In genomic region chr17:45162022-45162687, GRCh38 we compare ENCODE assay signal across 8 cellular contexts. TPM values are rescaled to one million over a fixed set of nuclear protein-coding genes. Genes with fewer than 3 reads are reported as not detected.
DNase-seq lines count a peak whose midpoint lies in the region; TF ChIP-seq lines count a peak whose summit lies in the region.

No MANE protein-coding gene starts in this region.

- H3K9me2 ChIP-seq in Loucy (replicated peaks; ENCODE audit: low read depth, low read length): no peaks in the 10 kb centered on the region

- no peaks in the 10 kb centered on the region for H3K27me3 ChIP-seq in AG04450 (ENCODE audit: control insufficient read depth, insufficient read depth, low read length)
- peaks cover 4% of the 10 kb centered on the region for H3K27me3 ChIP-seq in Loucy (ENCODE audit: insufficient read depth, low read length, poor library complexity, severe bottlenecking)
- no peaks in the 10 kb centered on the region for H3K27me3 ChIP-seq in dorsolateral prefrontal cortex
- H3K27me3 ChIP-seq in muscle layer of colon (ENCODE audit: control insufficient read depth in 1 of 2, insufficient read depth in 2 of 2, low read length in 2 of 2): no peaks in the 10 kb centered on the region

- peak overlapping the region; percentile 30; the same call in 1 of the 2 replicates for H2AFZ ChIP-seq in Loucy (ENCODE audit: low read length)

- H3K9me3 ChIP-seq in AG04450 (ENCODE audit: control insufficient read depth, insufficient read depth, low read length): peaks cover 5% of the 10 kb centered on the region; the same call in 1 of the 2 replicates
- no peaks in the 10 kb centered on the region for H3K9me3 ChIP-seq in Loucy (ENCODE audit: insufficient read depth, low read depth, low read length)
- H3K9me3 ChIP-seq in muscle layer of colon (ENCODE audit: low read length): no peaks in the 10 kb centered on the region

- intact Hi-C loops in dorsolateral prefrontal cortex (cut with DNase I): loop anchor here (5.0 to 10.0 kb wide), 2 partner anchors 35 to 153 kb away; partner anchors contain the start of gene MAP3K14 (in 1 of the 2)

- DNase-seq in AG04450 (ENCODE audit: low read depth, low spot score): no peak
- DNase-seq in dorsolateral prefrontal cortex: no peak
- no peak for DNase-seq in GF-D8 (lab: John Stamatoyannopoulos, UW)
- no peak for DNase-seq in A172 (ENCODE audit: low spot score)
- no peak for DNase-seq in KG1 (lab: John Stamatoyannopoulos, UW)
- no peak for DNase-seq in central memory CD4-positive, alpha-beta T cell

- H4K20me1 ChIP-seq in Loucy (ENCODE audit: insufficient read depth, low read length, poor library complexity, severe bottlenecking): peaks cover 4% of the 10 kb centered on the region

- peaks cover 35% of the 10 kb centered on the region for H3K79me2 ChIP-seq in Loucy (ENCODE audit: insufficient read depth, low read length)

- H3K4me3 ChIP-seq in AG04450 (ENCODE audit: low read depth, low read length) (peak overlapping the region; percentile 59), Loucy (ENCODE audit: low read length, poor library complexity, severe bottlenecking) (peak overlapping the region; percentile 77), dorsolateral prefrontal cortex (peak overlapping the region; percentile 36 to 100 (median 93)), muscle layer of colon (ENCODE audit: low read depth in 1 of 2, low read length in 2 of 2) (peak overlapping the region in 1 of 2 donors; percentile 56)

- H3K4me1 ChIP-seq in Loucy (ENCODE audit: insufficient read depth, low read length, poor library complexity, severe bottlenecking) (peaks cover 34% of the 10 kb centered on the region), muscle layer of colon (ENCODE audit: insufficient read depth, low read length) (peaks cover 34% of the 10 kb centered on the region)

- CTCF ChIA-PET in AG04450 (lab: Charles Lee): interaction anchor here (3.7 to 4.5 kb wide), 3 partner anchors 11 to 35 kb away, joined by 31 to 51 read pairs (median 37); partner anchors contain the start of genes ACBD4 and HEXIM1

- H3K4me2 ChIP-seq in Loucy (ENCODE audit: low read depth, low read length, poor library complexity, severe bottlenecking): peak overlapping the region; percentile 89

- POLR2A ChIA-PET in AG04450 (lab: Yijun Ruan, JAX): interaction anchor here (0.9 to 5.6 kb wide), 9 partner anchors 10 to 210 kb away, joined by 5 to 399 read pairs (median 15); partner anchors contain the start of genes ACBD4, HEXIM1, NMT1 and PLCD3

- H3K27ac ChIP-seq in AG04450 (ENCODE audit: low read depth, low read length) (no peak overlapping the region), dorsolateral prefrontal cortex (peak overlapping the region; percentile 33 to 100 (median 100)), muscle layer of colon (ENCODE audit: low read depth, low read length) (peak overlapping the region; percentile 13)

- H3K36me3 ChIP-seq in Loucy (ENCODE audit: insufficient read depth, low read length) (no peaks in the 10 kb centered on the region), muscle layer of colon (ENCODE audit: insufficient read depth, low read length) (no peaks in the 10 kb centered on the region)

- H3F3A ChIP-seq in Loucy (ENCODE audit: low read depth): no peaks in the 10 kb centered on the region

- H3K9ac ChIP-seq in Loucy (ENCODE audit: low read depth, low read length, poor library complexity, severe bottlenecking): peak overlapping the region; percentile 82
- H3K9ac ChIP-seq in muscle layer of colon (ENCODE audit: low read length): peak overlapping the region; percentile 3

- TF ChIP-seq CTCF in AG04450 (IDR thresholded peaks at IDR 0.05; ENCODE audit: low read depth, low read length) (no peak), Loucy (conservative IDR thresholded peaks at IDR 0.05; ENCODE audit: low read length) (no peak), dorsolateral prefrontal cortex (IDR thresholded peaks at IDR 0.05 in 54 of 56, conservative IDR thresholded peaks at IDR 0.05 in 2 of 56; ENCODE audit: low read depth in 1 of 56, partially characterized antibody in 56 of 56) (peak in 1 of 56 donors; percentile 3)

RNA-seq across cellular contexts. Expression of gene HEXIM2, which starts 0.5 kb away (rescaled TPM):
- 4.2 and 4.5 TPM in 2 replicates for polyA plus RNA-seq in AG04450 (2011; rRNA removed)
- polyA minus RNA-seq in AG04450 (2011; rRNA and poly(A)+ RNA removed): 3.2 and 5.0 TPM in 2 replicates
- 10 to 100 TPM in 73 of 120 experiments, 1 to 10 TPM in 47; 5.1 to 16.7 (median 10.8) TPM for total RNA-seq in dorsolateral prefrontal cortex
- 10.1 and 19.9 TPM in 2 replicates for total RNA-seq in A172 (2014; rRNA removed; shearing (Covaris generic))

RNA-seq across cellular contexts. Expression of gene HEXIM1, which starts 13.9 kb away (rescaled TPM):
- 12.4 and 13.2 TPM in 2 replicates for polyA plus RNA-seq in AG04450 (2011; rRNA removed)
- polyA minus RNA-seq in AG04450 (2011; rRNA and poly(A)+ RNA removed): 10.0 and 11.4 TPM in 2 replicates
- total RNA-seq in dorsolateral prefrontal cortex: 10 to 100 TPM; 21.0 to 74.9 (median 50.4) TPM
- total RNA-seq in A172 (2014; rRNA removed; shearing (Covaris generic)): 8.4 and 8.6 TPM in 2 replicates

RNA-seq across cellular contexts. Expression of gene ACBD4, which starts 26.7 kb away (rescaled TPM):
- polyA plus RNA-seq in AG04450 (2011; rRNA removed): 4.0 and 4.7 TPM in 2 replicates
- polyA minus RNA-seq in AG04450 (2011; rRNA and poly(A)+ RNA removed): 2.6 TPM in 2 replicates
- 10 to 100 TPM; 15.7 to 37.1 (median 23.9) TPM for total RNA-seq in dorsolateral prefrontal cortex
- 4.7 and 10.3 TPM in 2 replicates for total RNA-seq in A172 (2014; rRNA removed; shearing (Covaris generic))

RNA-seq across cellular contexts. Expression of gene PLCD3, which starts 29.8 kb away (rescaled TPM):
- polyA plus RNA-seq in AG04450 (2011; rRNA removed): 28.2 and 42.3 TPM in 2 replicates
- polyA minus RNA-seq in AG04450 (2011; rRNA and poly(A)+ RNA removed): 64.1 and 86.5 TPM in 2 replicates
- 100 to 1,000 TPM in 42 of 120 experiments, 10 to 100 TPM in 78; 51.7 to 195 (median 91.1) TPM for total RNA-seq in dorsolateral prefrontal cortex
- 168 and 189 TPM in 2 replicates for total RNA-seq in A172 (2014; rRNA removed; shearing (Covaris generic))

RNA-seq across cellular contexts. Expression of gene FMNL1, which starts 59.5 kb away (rescaled TPM):
- polyA plus RNA-seq in AG04450 (2011; rRNA removed): 1.1 and 1.8 TPM in 2 replicates
- 2.6 and 3.2 TPM in 2 replicates for polyA minus RNA-seq in AG04450 (2011; rRNA and poly(A)+ RNA removed)
- total RNA-seq in dorsolateral prefrontal cortex: 10 to 100 TPM; 19.3 to 53.5 (median 36.5) TPM
- total RNA-seq in A172 (2014; rRNA removed; shearing (Covaris generic)): 36.3 and 44.8 TPM in 2 replicates
